ENCODE assay signal across 16 cellular contexts in the genomic region with DNA sequence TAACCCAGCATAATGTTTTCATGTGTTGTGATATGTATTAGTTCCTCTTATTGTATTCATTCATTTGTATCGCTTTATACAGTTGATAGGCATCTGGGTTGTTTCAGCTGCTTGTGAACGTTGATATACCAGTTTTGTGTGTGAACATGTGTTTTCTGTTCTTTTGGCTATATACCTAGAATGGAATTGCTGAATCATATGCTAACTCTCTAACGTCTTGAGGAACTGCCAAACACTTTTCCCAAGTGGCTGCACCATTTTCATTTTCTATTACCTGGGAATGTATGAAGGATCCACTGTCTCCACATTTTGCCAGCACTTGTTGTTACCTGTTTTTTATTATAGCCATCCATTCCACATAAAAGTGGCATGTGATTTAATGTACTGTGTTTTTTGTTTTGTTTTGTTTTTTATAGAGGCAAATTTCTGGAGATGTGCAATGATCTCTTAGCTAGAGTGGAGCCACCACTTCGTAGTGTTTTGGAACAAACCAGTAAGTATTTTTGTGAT.
"Had no signal": no experiment of that assay in that cellular context is flagged by ENCODE, and none has a peak within 500 bp of the region (broad histone marks: within the 10 kb centered on the region; RNA-seq: fewer than 3 reads in every experiment).

No MANE protein-coding gene starts in this region.

- H3K27ac ChIP-seq: coronary artery, esophagus squamous epithelium, gastroesophageal sphincter, lower lobe of right lung, ovary, right lobe of liver, stomach had no signal

- H3K4me3 ChIP-seq: coronary artery, esophagus squamous epithelium, gastroesophageal sphincter, lower lobe of right lung, ovary, right lobe of liver, stomach had no signal

- H3K27me3 Mint-ChIP-seq: activated CD4-positive, alpha-beta memory T cell treated with anti-CD3 and anti-CD28 coated beads, Interleukin-2, amount 10 ng/mL, durations not matched to agents 7 days and 5 days; activated naive CD4-positive, alpha-beta T cell treated with anti-CD3 and anti-CD28 coated beads, Interleukin-2, amount 10 ng/mL, durations not matched to agents 7 days and 5 days; naive B cell had no signal

- H3K4me2 ChIP-seq: SK-N-SH had no signal

- H3K4me3 Mint-ChIP-seq: activated CD4-positive, alpha-beta memory T cell treated with anti-CD3 and anti-CD28 coated beads, Interleukin-2, amount 10 ng/mL, durations not matched to agents 7 days and 5 days; activated naive CD4-positive, alpha-beta T cell treated with anti-CD3 and anti-CD28 coated beads, Interleukin-2, amount 10 ng/mL, durations not matched to agents 7 days and 5 days; naive B cell had no signal

- H3K4me1 ChIP-seq: esophagus squamous epithelium, lower lobe of right lung, right lobe of liver had no signal

- H3K9ac ChIP-seq: SK-N-SH had no signal

- H3K9me2 ChIP-seq: SK-N-SH had no signal

- H3K9me3 Mint-ChIP-seq: activated CD4-positive, alpha-beta memory T cell treated with anti-CD3 and anti-CD28 coated beads, Interleukin-2, amount 10 ng/mL, durations not matched to agents 7 days and 5 days; activated naive CD4-positive, alpha-beta T cell treated with anti-CD3 and anti-CD28 coated beads, Interleukin-2, amount 10 ng/mL, durations not matched to agents 7 days and 5 days had no signal

- H3K9me3 ChIP-seq: esophagus squamous epithelium, gastroesophageal sphincter, lower lobe of right lung, ovary, right lobe of liver, SK-N-SH, stomach had no signal

- DNase-seq: activated CD4-positive, alpha-beta memory T cell treated with anti-CD3 and anti-CD28 coated beads, Interleukin-2, amount 10 ng/mL, durations not matched to agents 7 days and 5 days; activated naive CD4-positive, alpha-beta T cell treated with anti-CD3 and anti-CD28 coated beads, Interleukin-2, amount 10 ng/mL, durations not matched to agents 7 days and 5 days; esophagus squamous epithelium; left colon; lower lobe of right lung; naive B cell; ovary; right lobe of liver; SK-N-SH; stomach; T-helper 1 cell; T1000 had no signal

- H3K36me3 ChIP-seq: ovary had no signal

- ATAC-seq: activated CD4-positive, CD25-positive, alpha-beta regulatory T cell treated with anti-CD3 and anti-CD28 coated beads, Interleukin-2, amount 50 U/mL, for 24 hours; gastroesophageal sphincter; left colon; lower lobe of right lung; right lobe of liver had no signal

- H3K27ac Mint-ChIP-seq: activated CD4-positive, alpha-beta memory T cell treated with anti-CD3 and anti-CD28 coated beads, Interleukin-2, amount 10 ng/mL, durations not matched to agents 7 days and 5 days; activated naive CD4-positive, alpha-beta T cell treated with anti-CD3 and anti-CD28 coated beads, Interleukin-2, amount 10 ng/mL, durations not matched to agents 7 days and 5 days had no signal

- FAIRE-seq: islet of Langerhans had no signal

- H3K27me3 ChIP-seq: esophagus squamous epithelium, gastroesophageal sphincter, ovary, right lobe of liver, stomach had no signal
